In genomic region chr4:48340276-48340904, GRCh38 we compare ENCODE assay signal across 8 cellular contexts. TPM values are rescaled to one million over a fixed set of nuclear protein-coding genes. Genes with fewer than 3 reads are reported as not detected.
DNase-seq lines count a peak whose midpoint lies in the region; ATAC-seq and TF ChIP-seq lines count a peak whose summit lies in the region.

No MANE protein-coding gene starts in this region.

- H3K27ac Mint-ChIP-seq in activated T-helper 1 cell treated with anti-CD3 and anti-CD28 coated beads, Interleukin-12 subunit alpha, Interleukin-12 subunit beta, Interleukin-2, Interleukin-4 antibody, amounts not matched to agents 30 ng/mL and 10 ng/mL and 1 ng/mL, durations not matched to agents 14 hours and 24 hours and 36 hours: peak overlapping the region; percentile 95

- H3K27me3 Mint-ChIP-seq in activated T-helper 1 cell treated with anti-CD3 and anti-CD28 coated beads, Interleukin-12 subunit alpha, Interleukin-12 subunit beta, Interleukin-2, Interleukin-4 antibody, amounts not matched to agents 30 ng/mL and 10 ng/mL and 1 ng/mL, durations not matched to agents 14 hours and 24 hours and 36 hours (ENCODE audit: insufficient read depth): no peaks in the 10 kb centered on the region

- H3K27me3 ChIP-seq in KMS-11 (ENCODE audit: insufficient read depth, low read depth) (no peaks in the 10 kb centered on the region), gastroesophageal sphincter (no peaks in the 10 kb centered on the region), ovary (no peaks in the 10 kb centered on the region)

- ATAC-seq in GM18861 (IDR thresholded peaks at IDR 0.05; ENCODE audit: unreplicated experiment) (peak; percentile 8), gastroesophageal sphincter (peak; percentile 16)

- H3K9ac ChIP-seq in KMS-11: peak overlapping the region; percentile 53; the same call in 1 of the 2 replicates

- no peak for TF ChIP-seq EP300 in gastroesophageal sphincter (IDR thresholded peaks at IDR 0.05)
- TF ChIP-seq EP300 in ovary (IDR thresholded peaks at IDR 0.05): no peak

- no peaks in the 10 kb centered on the region for H3K9me3 Mint-ChIP-seq in activated T-helper 1 cell treated with anti-CD3 and anti-CD28 coated beads, Interleukin-12 subunit alpha, Interleukin-12 subunit beta, Interleukin-2, Interleukin-4 antibody, amounts not matched to agents 30 ng/mL and 10 ng/mL and 1 ng/mL, durations not matched to agents 14 hours and 24 hours and 36 hours

- peaks cover 5% of the 10 kb centered on the region for H3K36me3 Mint-ChIP-seq in activated T-helper 1 cell treated with anti-CD3 and anti-CD28 coated beads, Interleukin-12 subunit alpha, Interleukin-12 subunit beta, Interleukin-2, Interleukin-4 antibody, amounts not matched to agents 30 ng/mL and 10 ng/mL and 1 ng/mL, durations not matched to agents 14 hours and 24 hours and 36 hours (ENCODE audit: low read depth)

- no peaks in the 10 kb centered on the region for H3K9me3 ChIP-seq in gastroesophageal sphincter
- no peaks in the 10 kb centered on the region for H3K9me3 ChIP-seq in ovary

- H3K79me2 ChIP-seq in KMS-11 (ENCODE audit: insufficient read depth, low read depth): peaks cover 40% of the 10 kb centered on the region

- intact Hi-C loops in activated T-helper 1 cell treated with anti-CD3 and anti-CD28 coated beads, Interleukin-12 subunit alpha, Interleukin-12 subunit beta, Interleukin-2, Interleukin-4 antibody, amounts not matched to agents 30 ng/mL and 10 ng/mL and 1 ng/mL, durations not matched to agents 14 hours and 24 hours and 36 hours (cut with micrococcal nuclease): loop anchor here (2.0 to 5.0 kb wide), 3 partner anchors 88 to 568 kb away; no protein-coding TSS in a partner anchor
- intact Hi-C loops in ovary (cut with DNase I): loop anchor here in 1 of 4 donors (10.0 kb wide), 1 partner anchor 434 kb away; no protein-coding TSS in a partner anchor

- TF ChIP-seq CTCF in 22Rv1 (IDR thresholded peaks at IDR 0.05) (no peak), KMS-11 (conservative IDR thresholded peaks at IDR 0.05; ENCODE audit: low read depth, low read length) (no peak), gastroesophageal sphincter (IDR thresholded peaks at IDR 0.05) (no peak), ovary (IDR thresholded peaks at IDR 0.05) (no peak)

- no peaks in the 10 kb centered on the region for H3K36me3 ChIP-seq in KMS-11 (ENCODE audit: insufficient read depth)
- no peaks in the 10 kb centered on the region for H3K36me3 ChIP-seq in gastroesophageal sphincter
- H3K36me3 ChIP-seq in ovary: no peaks in the 10 kb centered on the region

- H3K4me1 ChIP-seq in KMS-11 (ENCODE audit: low read depth, poor library complexity, severe bottlenecking) (peaks cover 67% of the 10 kb centered on the region), gastroesophageal sphincter (peaks cover 0 to 41% (median 8%) of the 10 kb centered on the region in 3 donors), ovary (ENCODE audit: insufficient read depth) (peaks cover 4% of the 10 kb centered on the region)

- peak overlapping the region; percentile 90 for H3K4me3 Mint-ChIP-seq in activated T-helper 1 cell treated with anti-CD3 and anti-CD28 coated beads, Interleukin-12 subunit alpha, Interleukin-12 subunit beta, Interleukin-2, Interleukin-4 antibody, amounts not matched to agents 30 ng/mL and 10 ng/mL and 1 ng/mL, durations not matched to agents 14 hours and 24 hours and 36 hours

- 7 to 10% methylated on average over 14 of the region's 14 CpGs for WGBS in gastroesophageal sphincter (ENCODE audit: low coverage in 1 of 2), 2 donors
- 4 to 6% (median 5%) methylated on average over 14 of the region's 14 CpGs for WGBS in ovary, 3 donors

- H2AFZ ChIP-seq in KMS-11 (ENCODE audit: low read depth): peak overlapping the region; percentile 77

- DNase-seq in activated T-helper 1 cell treated with anti-CD3 and anti-CD28 coated beads, Interleukin-12 subunit alpha, Interleukin-12 subunit beta, Interleukin-2, Interleukin-4 antibody, amounts not matched to agents 30 ng/mL and 10 ng/mL and 1 ng/mL, durations not matched to agents 14 hours and 24 hours and 36 hours (ENCODE audit: low spot score): peak; percentile 15
- DNase-seq in ovary (no peak), NK-92 (lab: John Stamatoyannopoulos, UW; ENCODE audit: unreplicated experiment) (no peak), superior temporal gyrus (ENCODE audit: extremely low spot score) (no peak)

- TF ChIP-seq POLR2A in gastroesophageal sphincter (IDR thresholded peaks at IDR 0.05) (no peak), ovary (IDR thresholded peaks at IDR 0.05) (no peak)

- H3K27ac ChIP-seq in 22Rv1: peak overlapping the region; percentile 99
- peak overlapping the region; percentile 58 for H3K27ac ChIP-seq in KMS-11
- H3K27ac ChIP-seq in gastroesophageal sphincter: peak overlapping the region; percentile 63 to 99 (median 96)
- peak overlapping the region; percentile 4 to 96 for H3K27ac ChIP-seq in ovary

- H3K4me2 ChIP-seq in KMS-11: peak overlapping the region; percentile 66

- peak overlapping the region; percentile 36 for H3K4me3 ChIP-seq in KMS-11 (IDR thresholded peaks at IDR 0.05; ENCODE audit: insufficient read depth, low read depth, low read length)
- H3K4me3 ChIP-seq in gastroesophageal sphincter: peak overlapping the region; percentile 45 to 97
- H3K4me3 ChIP-seq in ovary: peak overlapping the region; percentile 51

- H4K20me1 ChIP-seq in KMS-11 (ENCODE audit: insufficient read depth): peaks cover 6% of the 10 kb centered on the region; the same call in 1 of the 2 replicates

- H3K4me1 Mint-ChIP-seq in activated T-helper 1 cell treated with anti-CD3 and anti-CD28 coated beads, Interleukin-12 subunit alpha, Interleukin-12 subunit beta, Interleukin-2, Interleukin-4 antibody, amounts not matched to agents 30 ng/mL and 10 ng/mL and 1 ng/mL, durations not matched to agents 14 hours and 24 hours and 36 hours (ENCODE audit: low read depth): peaks cover 68% of the 10 kb centered on the region

RNA-seq across cellular contexts. Expression of gene SLAIN2, which starts 0.9 kb away (rescaled TPM):
- 71.4 and 79.4 TPM in 2 replicates for total RNA-seq in activated T-helper 1 cell treated with anti-CD3 and anti-CD28 coated beads, Interleukin-12 subunit alpha, Interleukin-12 subunit beta, Interleukin-2, Interleukin-4 antibody, amounts not matched to agents 30 ng/mL and 10 ng/mL and 1 ng/mL, durations not matched to agents 14 hours and 24 hours and 36 hours
- total RNA-seq in gastroesophageal sphincter (100 to 1,000 TPM in 3 of 4 donors, 10 to 100 TPM in 1; 68.4 to 238 (median 115) TPM), ovary (100 to 1,000 TPM in 1 of 7 donors, 10 to 100 TPM in 6; 38.4 to 127 (median 81.7) TPM)
- polyA plus RNA-seq in ovary: 100 to 1,000 TPM in 1 of 2 donors, 10 to 100 TPM in 1; 38.2 to 133 TPM
